Comparison of ENCODE assay signal across 1 cellular context in genomic region chr10:17644485-17644964, GRCh38.
TF ChIP-seq lines count a peak whose summit lies in the region.

No MANE protein-coding gene starts in this region.

TF ChIP-seq in HepG2, 621 proteins besides CTCF, POLR2A, EP300 and RAD21 (continued from another document and continues in another):
- TF ChIP-seq HNF1B (CRISPR knock-in tag; IDR thresholded peaks at IDR 0.05) (no peak), ZUFSP (CRISPR knock-in tag; IDR thresholded peaks at IDR 0.05; ENCODE audit: borderline replicate concordance) (no peak), MBD4 (IDR thresholded peaks at IDR 0.05; ENCODE audit: borderline replicate concordance, low read length) (no peak), ZBTB38 (CRISPR knock-in tag; IDR thresholded peaks at IDR 0.05) (no peak), ZNF543 (CRISPR knock-in tag; IDR thresholded peaks at IDR 0.05) (no peak), ZNF7 (CRISPR knock-in tag; IDR thresholded peaks at IDR 0.05) (no peak), ZSCAN5A (CRISPR knock-in tag; IDR thresholded peaks at IDR 0.05; ENCODE audit: borderline replicate concordance) (no peak), HOXA9 (CRISPR knock-in tag; IDR thresholded peaks at IDR 0.05; ENCODE audit: borderline replicate concordance) (no peak), ZBTB25 (CRISPR knock-in tag; IDR thresholded peaks at IDR 0.05) (no peak), DNMT1 (CRISPR knock-in tag; IDR thresholded peaks at IDR 0.05) (0 out of 2 replicates have a peak, but pooled peaks have one; percentile 14), PLSCR1 (CRISPR knock-in tag; IDR thresholded peaks at IDR 0.05; ENCODE audit: borderline replicate concordance) (no peak), ZNF605 (CRISPR knock-in tag; IDR thresholded peaks at IDR 0.05) (no peak), ARID3A (IDR thresholded peaks at IDR 0.05; ENCODE audit: low read depth, low read length) (no peak), SNRNP70 (IDR thresholded peaks at IDR 0.05; ENCODE audit: low read depth, low read length) (no peak), NPAS2 (CRISPR knock-in tag; IDR thresholded peaks at IDR 0.05; ENCODE audit: borderline replicate concordance) (no peak), ZSCAN30 (CRISPR knock-in tag; IDR thresholded peaks at IDR 0.05) (no peak), ZNF124 (CRISPR knock-in tag; IDR thresholded peaks at IDR 0.05) (no peak), ZNF781 (CRISPR knock-in tag; IDR thresholded peaks at IDR 0.05; ENCODE audit: borderline replicate concordance, not compliant biosample characterization) (peak; percentile 49), SALL2 (CRISPR knock-in tag; IDR thresholded peaks at IDR 0.05) (no peak), KLF11 (CRISPR knock-in tag; IDR thresholded peaks at IDR 0.05) (no peak), ZGPAT (CRISPR knock-in tag; IDR thresholded peaks at IDR 0.05) (no peak; the same call in 1 of the 2 replicates), ZC3H4 (CRISPR knock-in tag; IDR thresholded peaks at IDR 0.05; ENCODE audit: borderline replicate concordance) (no peak), ATRX (CRISPR knock-in tag; IDR thresholded peaks at IDR 0.05; ENCODE audit: borderline replicate concordance) (no peak), ZNF331 (CRISPR knock-in tag; IDR thresholded peaks at IDR 0.05) (no peak), ZNF350 (CRISPR knock-in tag; IDR thresholded peaks at IDR 0.05; ENCODE audit: borderline replicate concordance, low read depth) (0 out of 2 replicates have a peak, but pooled peaks have one; percentile 1), FOXK1 (CRISPR knock-in tag; IDR thresholded peaks at IDR 0.05; ENCODE audit: borderline replicate concordance, low read depth) (no peak), MAFK (conservative IDR thresholded peaks at IDR 0.05 in 1 of 2, IDR thresholded peaks at IDR 0.05 in 1 of 2; ENCODE audit: low read length in 2 of 2) (peak; percentile 77 to 87), TOE1 (CRISPR knock-in tag; IDR thresholded peaks at IDR 0.05) (no peak), TAF1 (CRISPR knock-in tag; IDR thresholded peaks at IDR 0.05) (no peak), ZFP90 (CRISPR knock-in tag; IDR thresholded peaks at IDR 0.05; ENCODE audit: borderline replicate concordance) (no peak), REPIN1 (CRISPR knock-in tag; IDR thresholded peaks at IDR 0.05; ENCODE audit: borderline replicate concordance, low read depth) (no peak), POLR2G (IDR thresholded peaks at IDR 0.05; ENCODE audit: low read depth, low read length) (no peak), ZNF614 (CRISPR knock-in tag; IDR thresholded peaks at IDR 0.05; ENCODE audit: borderline replicate concordance) (0 out of 2 replicates have a peak, but pooled peaks have one; percentile 18), SETDB1 (CRISPR knock-in tag; IDR thresholded peaks at IDR 0.05; ENCODE audit: borderline replicate concordance) (no peak), PBX2 (CRISPR knock-in tag; IDR thresholded peaks at IDR 0.05) (no peak), ZNF263 (CRISPR knock-in tag; IDR thresholded peaks at IDR 0.05) (0 out of 2 replicates have a peak, but pooled peaks have one; percentile 6), ATF3 (CRISPR knock-in tag; IDR thresholded peaks at IDR 0.05) (no peak), PRDM15 (CRISPR knock-in tag; IDR thresholded peaks at IDR 0.05) (no peak), ZNF639 (CRISPR knock-in tag; conservative IDR thresholded peaks at IDR 0.05) (no peak), ATF4 (CRISPR knock-in tag; IDR thresholded peaks at IDR 0.05) (no peak), PATZ1 (CRISPR knock-in tag; IDR thresholded peaks at IDR 0.05) (no peak), ZFP36L1 (CRISPR knock-in tag; IDR thresholded peaks at IDR 0.05) (no peak)
